Comparison of ENCODE assay signal across 1 cellular context in the genomic region with DNA sequence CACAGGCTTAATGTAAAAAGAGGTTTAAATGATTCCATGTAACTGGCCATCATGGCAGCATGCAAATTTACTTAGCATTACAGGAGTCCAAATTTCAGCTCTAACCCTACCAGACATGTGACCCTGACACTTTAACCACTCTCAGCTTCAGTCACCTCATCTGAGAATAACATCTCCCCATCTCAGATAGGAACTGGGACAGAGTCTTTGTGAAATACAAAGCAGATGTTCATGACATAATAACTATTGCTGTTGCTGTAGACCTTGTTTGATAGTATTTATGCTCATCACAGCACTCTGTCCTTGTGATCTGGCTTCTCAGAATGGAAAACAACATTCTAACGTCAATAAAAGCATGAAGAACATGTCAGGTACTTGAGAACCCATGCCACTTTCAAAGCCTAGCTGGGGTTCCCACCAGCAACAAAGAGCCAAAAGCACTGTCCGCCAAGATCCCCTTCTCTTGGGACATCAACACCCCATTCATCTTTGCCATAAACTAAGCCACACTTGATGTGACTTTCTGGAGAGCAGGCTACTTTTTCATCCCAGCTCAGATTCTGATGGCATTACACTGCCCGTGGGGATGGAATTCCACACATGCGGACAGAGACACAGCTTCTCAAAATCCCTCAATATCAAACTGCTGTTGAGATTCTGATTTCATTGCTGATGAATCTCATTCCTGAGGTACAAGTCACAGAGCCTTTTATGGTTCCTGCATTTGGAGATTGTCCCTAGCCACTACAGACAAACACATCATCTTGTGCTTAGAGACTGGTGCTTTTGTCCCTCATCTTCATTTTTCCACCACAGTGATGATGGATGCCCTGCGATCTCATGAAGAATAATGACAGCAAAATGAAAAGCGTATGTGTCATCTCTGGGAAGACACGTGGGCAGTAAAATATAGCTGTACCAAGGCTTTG.
TF ChIP-seq lines count a peak whose summit lies in the region.

No MANE protein-coding gene starts in this region.

TF ChIP-seq in GM23338, 12 proteins besides CTCF, POLR2A, EP300 and RAD21 (continued from another document):
- TF ChIP-seq, protein P1, sequence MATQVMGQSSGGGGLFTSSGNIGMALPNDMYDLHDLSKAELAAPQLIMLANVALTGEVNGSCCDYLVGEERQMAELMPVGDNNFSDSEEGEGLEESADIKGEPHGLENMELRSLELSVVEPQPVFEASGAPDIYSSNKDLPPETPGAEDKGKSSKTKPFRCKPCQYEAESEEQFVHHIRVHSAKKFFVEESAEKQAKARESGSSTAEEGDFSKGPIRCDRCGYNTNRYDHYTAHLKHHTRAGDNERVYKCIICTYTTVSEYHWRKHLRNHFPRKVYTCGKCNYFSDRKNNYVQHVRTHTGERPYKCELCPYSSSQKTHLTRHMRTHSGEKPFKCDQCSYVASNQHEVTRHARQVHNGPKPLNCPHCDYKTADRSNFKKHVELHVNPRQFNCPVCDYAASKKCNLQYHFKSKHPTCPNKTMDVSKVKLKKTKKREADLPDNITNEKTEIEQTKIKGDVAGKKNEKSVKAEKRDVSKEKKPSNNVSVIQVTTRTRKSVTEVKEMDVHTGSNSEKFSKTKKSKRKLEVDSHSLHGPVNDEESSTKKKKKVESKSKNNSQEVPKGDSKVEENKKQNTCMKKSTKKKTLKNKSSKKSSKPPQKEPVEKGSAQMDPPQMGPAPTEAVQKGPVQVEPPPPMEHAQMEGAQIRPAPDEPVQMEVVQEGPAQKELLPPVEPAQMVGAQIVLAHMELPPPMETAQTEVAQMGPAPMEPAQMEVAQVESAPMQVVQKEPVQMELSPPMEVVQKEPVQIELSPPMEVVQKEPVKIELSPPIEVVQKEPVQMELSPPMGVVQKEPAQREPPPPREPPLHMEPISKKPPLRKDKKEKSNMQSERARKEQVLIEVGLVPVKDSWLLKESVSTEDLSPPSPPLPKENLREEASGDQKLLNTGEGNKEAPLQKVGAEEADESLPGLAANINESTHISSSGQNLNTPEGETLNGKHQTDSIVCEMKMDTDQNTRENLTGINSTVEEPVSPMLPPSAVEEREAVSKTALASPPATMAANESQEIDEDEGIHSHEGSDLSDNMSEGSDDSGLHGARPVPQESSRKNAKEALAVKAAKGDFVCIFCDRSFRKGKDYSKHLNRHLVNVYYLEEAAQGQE (IDR thresholded peaks at IDR 0.05; ENCODE audit: unreplicated experiment): no peak
- TF ChIP-seq ZNF331 (CRISPR knock-in tag; IDR thresholded peaks at IDR 0.05; ENCODE audit: low read depth) (no peak), NANOG (IDR thresholded peaks at IDR 0.05; ENCODE audit: borderline replicate concordance) (no peak), CREB1 (CRISPR knock-in tag; IDR thresholded peaks at IDR 0.05; ENCODE audit: low read depth) (no peak)
- TF ChIP-seq, protein P2, sequence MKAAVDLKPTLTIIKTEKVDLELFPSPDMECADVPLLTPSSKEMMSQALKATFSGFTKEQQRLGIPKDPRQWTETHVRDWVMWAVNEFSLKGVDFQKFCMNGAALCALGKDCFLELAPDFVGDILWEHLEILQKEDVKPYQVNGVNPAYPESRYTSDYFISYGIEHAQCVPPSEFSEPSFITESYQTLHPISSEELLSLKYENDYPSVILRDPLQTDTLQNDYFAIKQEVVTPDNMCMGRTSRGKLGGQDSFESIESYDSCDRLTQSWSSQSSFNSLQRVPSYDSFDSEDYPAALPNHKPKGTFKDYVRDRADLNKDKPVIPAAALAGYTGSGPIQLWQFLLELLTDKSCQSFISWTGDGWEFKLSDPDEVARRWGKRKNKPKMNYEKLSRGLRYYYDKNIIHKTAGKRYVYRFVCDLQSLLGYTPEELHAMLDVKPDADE (IDR thresholded peaks at IDR 0.05): no peak
